28 cellular contexts compared by ENCODE assay signal in genomic region chr10:60465801-60466200, GRCh38.
DNase-seq lines count a peak whose midpoint lies in the region; ATAC-seq and TF ChIP-seq lines count a peak whose summit lies in the region.
"Had no signal": no experiment of that assay in that cellular context is flagged by ENCODE, and none has a peak within 500 bp of the region (broad histone marks: within the 10 kb centered on the region; RNA-seq: fewer than 3 reads in every experiment).

No MANE protein-coding gene starts in this region.

- no peak overlapping the region for H3K4me3 Mint-ChIP-seq in natural killer cell
- no peak overlapping the region for H3K4me3 Mint-ChIP-seq in activated CD4-positive, alpha-beta memory T cell treated with anti-CD3 and anti-CD28 coated beads, Interleukin-2, amount 10 ng/mL, durations not matched to agents 7 days and 5 days
- H3K4me3 Mint-ChIP-seq: activated CD8-positive, alpha-beta T cell treated with anti-CD3 and anti-CD28 coated beads for 36 hours; dendritic cell treated with granulocyte-macrophage colony-stimulating factor and Interleukin-4, amounts not matched to agents 40 ng/mL and 50 ng/mL, for 4 days; natural killer cell treated with Interleukin-12 subunit alpha and Interleukin-12 subunit beta and Interleukin-15 and Interleukin-18, amount 100 ng/mL, for 72 hours; type B pancreatic cell had no signal

- no peak for TF ChIP-seq CTCF in Panc1 (IDR thresholded peaks at IDR 0.05)
- TF ChIP-seq CTCF in osteoblast (IDR thresholded peaks at IDR 0.05; ENCODE audit: extremely low read depth, low read depth, low read length) = no peak
- no peak for TF ChIP-seq CTCF in natural killer cell (IDR thresholded peaks at IDR 0.05)

- no peak overlapping the region for H3K4me3 ChIP-seq in Panc1 (ENCODE audit: low read depth in 2 of 2, low read length in 2 of 2)
- H3K4me3 ChIP-seq in osteoblast (ENCODE audit: insufficient read depth, low read length) = no peak overlapping the region
- H3K4me3 ChIP-seq: BLaER1, heart left ventricle, lower lobe of right lung, ovary, SJSA1, spleen had no signal

- DNase-seq in ELR (ENCODE audit: low read depth) = peak; percentile 44
- no peak for DNase-seq in Panc1 (ENCODE audit: low read depth, low spot score)
- DNase-seq in epithelial cell of prostate (ENCODE audit: low read depth, low spot score) = no peak
- DNase-seq in osteoblast (ENCODE audit: insufficient read length, low spot score, missing footprints) = peak; percentile 79
- DNase-seq in natural killer cell = no peak
- no peak for DNase-seq in SHP77 (lab: John Stamatoyannopoulos, UW)
- DNase-seq in activated CD4-positive, alpha-beta memory T cell treated with anti-CD3 and anti-CD28 coated beads, Interleukin-2, amount 10 ng/mL, durations not matched to agents 7 days and 5 days = no peak
- DNase-seq: ACHN; activated CD4-positive, CD25-positive, alpha-beta regulatory T cell treated with anti-CD3 and anti-CD28 coated beads, Interleukin-2, amount 50 U/mL, for 72 hours; activated CD8-positive, alpha-beta T cell treated with anti-CD3 and anti-CD28 coated beads for 36 hours; caudate nucleus; heart left ventricle; kidney glomerular epithelial cell; lower lobe of right lung; MV-4-11; NCI-H1930; ovary; spleen; stimulated activated CD4-positive, alpha-beta T cell treated with anti-CD3 and anti-CD28 coated beads, Interleukin-2, amount 100 ng/mL, for 48 hours had no signal

- ATAC-seq in Panc1 (no peak), natural killer cell (no peak), GM21526 (IDR thresholded peaks at IDR 0.05; ENCODE audit: low FRiP score, unreplicated experiment) (no peak)
- ATAC-seq: activated CD8-positive, alpha-beta T cell treated with anti-CD3 and anti-CD28 coated beads for 36 hours; activated naive CD4-positive, alpha-beta T cell treated with anti-CD3 and anti-CD28 coated beads, Interleukin-2, amount 50 U/mL, for 72 hours; heart left ventricle; lower lobe of right lung; natural killer cell treated with Interleukin-12 subunit alpha and Interleukin-12 subunit beta and Interleukin-15 and Interleukin-18, amount 100 ng/mL, for 72 hours had no signal

- no peaks in the 10 kb centered on the region for H3K36me3 ChIP-seq in Panc1 (ENCODE audit: control insufficient read depth, insufficient read depth, low read length)
- H3K36me3 ChIP-seq in osteoblast (ENCODE audit: insufficient read depth, low read length) = no peaks in the 10 kb centered on the region
- H3K36me3 ChIP-seq: BLaER1, heart left ventricle, lower lobe of right lung, ovary, SJSA1, spleen had no signal

- H3K4me1 ChIP-seq in Panc1 (ENCODE audit: control insufficient read depth, insufficient read depth, low read length) (peaks cover 6% of the 10 kb centered on the region; the same call in 1 of the 2 replicates), osteoblast (ENCODE audit: insufficient read depth, low read length) (peaks cover 21% of the 10 kb centered on the region)
- H3K4me1 ChIP-seq: BLaER1, lower lobe of right lung had no signal

- H3K9me3 ChIP-seq in Panc1 (ENCODE audit: control insufficient read depth, insufficient read depth, low read depth, low read length) (no peaks in the 10 kb centered on the region), osteoblast (ENCODE audit: low read depth, low read length) (no peaks in the 10 kb centered on the region)
- H3K9me3 ChIP-seq: BLaER1, heart left ventricle, lower lobe of right lung, ovary, SJSA1, spleen had no signal

- POLR2A ChIA-PET in Panc1 (lab: Charles Lee) = interaction anchor here (0.7 kb wide), 1 partner anchor 40 kb away, joined by 17 read pairs; no protein-coding TSS in a partner anchor
- POLR2A ChIA-PET in activated CD4-positive, alpha-beta memory T cell treated with anti-CD3 and anti-CD28 coated beads, Interleukin-2, amount 10 ng/mL, durations not matched to agents 7 days and 5 days (lab: Charles Lee) = no interaction called here

- H4K20me1 ChIP-seq in osteoblast (ENCODE audit: insufficient read depth, low read length) = no peaks in the 10 kb centered on the region
- H4K20me1 ChIP-seq: BLaER1 had no signal

- H3K36me3 Mint-ChIP-seq in natural killer cell = no peaks in the 10 kb centered on the region
- H3K36me3 Mint-ChIP-seq in activated CD4-positive, alpha-beta memory T cell treated with anti-CD3 and anti-CD28 coated beads, Interleukin-2, amount 10 ng/mL, durations not matched to agents 7 days and 5 days (ENCODE audit: low read depth) = no peaks in the 10 kb centered on the region
- H3K36me3 Mint-ChIP-seq: natural killer cell treated with Interleukin-12 subunit alpha and Interleukin-12 subunit beta and Interleukin-15 and Interleukin-18, amount 100 ng/mL, for 72 hours; type B pancreatic cell had no signal

- in situ Hi-C loops in Panc1 (cut with HindIII; ENCODE audit: low pct_unique_long_range_greater_than_20kb, low sequenced_read_pairs) = no loop called here

- H3K9me3 Mint-ChIP-seq in natural killer cell = no peaks in the 10 kb centered on the region
- H3K9me3 Mint-ChIP-seq in activated CD4-positive, alpha-beta memory T cell treated with anti-CD3 and anti-CD28 coated beads, Interleukin-2, amount 10 ng/mL, durations not matched to agents 7 days and 5 days = no peaks in the 10 kb centered on the region
- H3K9me3 Mint-ChIP-seq: activated CD8-positive, alpha-beta T cell treated with anti-CD3 and anti-CD28 coated beads for 36 hours; activated naive CD4-positive, alpha-beta T cell treated with anti-CD3 and anti-CD28 coated beads, Interleukin-2, amount 50 U/mL, for 72 hours; activated T-helper 2 cell treated with anti-CD3 and anti-CD28 coated beads, Interferon-gamma antibody, Interleukin-2, Interleukin-4, amounts not matched to agents 10 μg/mL and 5 μg/mL and 100 μg/mL, durations not matched to agents 14 hours and 24 hours and 36 hours; dendritic cell treated with granulocyte-macrophage colony-stimulating factor and Interleukin-4, amounts not matched to agents 40 ng/mL and 50 ng/mL, for 4 days; natural killer cell treated with Interleukin-12 subunit alpha and Interleukin-12 subunit beta and Interleukin-15 and Interleukin-18, amount 100 ng/mL, for 72 hours; type B pancreatic cell had no signal

- H2AFZ ChIP-seq in osteoblast (ENCODE audit: low read length) = peak overlapping the region; percentile 28

- H3K27me3 ChIP-seq in Panc1 (ENCODE audit: control insufficient read depth, insufficient read depth, low read length) = no peaks in the 10 kb centered on the region
- no peaks in the 10 kb centered on the region for H3K27me3 ChIP-seq in osteoblast (ENCODE audit: insufficient read depth, low read length)
- H3K27me3 ChIP-seq: BLaER1, heart left ventricle, ovary, SJSA1, spleen had no signal

- no peak overlapping the region for H3K27ac Mint-ChIP-seq in natural killer cell
- no peak overlapping the region for H3K27ac Mint-ChIP-seq in activated CD4-positive, alpha-beta memory T cell treated with anti-CD3 and anti-CD28 coated beads, Interleukin-2, amount 10 ng/mL, durations not matched to agents 7 days and 5 days
- H3K27ac Mint-ChIP-seq: activated CD8-positive, alpha-beta T cell treated with anti-CD3 and anti-CD28 coated beads for 36 hours; activated naive CD4-positive, alpha-beta T cell treated with anti-CD3 and anti-CD28 coated beads, Interleukin-2, amount 50 U/mL, for 72 hours; activated T-helper 2 cell treated with anti-CD3 and anti-CD28 coated beads, Interferon-gamma antibody, Interleukin-2, Interleukin-4, amounts not matched to agents 10 μg/mL and 5 μg/mL and 100 μg/mL, durations not matched to agents 14 hours and 24 hours and 36 hours; dendritic cell treated with granulocyte-macrophage colony-stimulating factor and Interleukin-4, amounts not matched to agents 40 ng/mL and 50 ng/mL, for 4 days; natural killer cell treated with Interleukin-12 subunit alpha and Interleukin-12 subunit beta and Interleukin-15 and Interleukin-18, amount 100 ng/mL, for 72 hours; type B pancreatic cell had no signal

- H3K4me1 Mint-ChIP-seq in natural killer cell = no peaks in the 10 kb centered on the region
- H3K4me1 Mint-ChIP-seq in activated CD4-positive, alpha-beta memory T cell treated with anti-CD3 and anti-CD28 coated beads, Interleukin-2, amount 10 ng/mL, durations not matched to agents 7 days and 5 days = no peaks in the 10 kb centered on the region

- peak overlapping the region; percentile 1 for H3K4me2 ChIP-seq in osteoblast (ENCODE audit: insufficient read depth, low read length)
- H3K4me2 ChIP-seq: BLaER1 had no signal

- CTCF ChIA-PET in Panc1 (lab: Charles Lee) = no interaction called here
- CTCF ChIA-PET in activated CD4-positive, alpha-beta memory T cell treated with anti-CD3 and anti-CD28 coated beads, Interleukin-2, amount 10 ng/mL, durations not matched to agents 7 days and 5 days (lab: Charles Lee) = interaction anchor here (0.5 kb wide), 1 partner anchor 654 kb away, joined by 3 read pairs; no protein-coding TSS in a partner anchor

- peak overlapping the region; percentile 73; the same call in 1 of the 2 replicates for H3K27ac ChIP-seq in Panc1 (ENCODE audit: low read length)
- peak overlapping the region; percentile 50 for H3K27ac ChIP-seq in epithelial cell of prostate
- no peak overlapping the region for H3K27ac ChIP-seq in osteoblast (ENCODE audit: low read depth, low read length)
- H3K27ac ChIP-seq: BLaER1, heart left ventricle, KMS-11, lower lobe of right lung, ovary, SJSA1, spleen had no signal

- no TSS peak for BruUV-seq in Panc1 (replicated peaks; lab: Mats Ljungman, UMichigan)

- intact Hi-C loops in Panc1 (cut with micrococcal nuclease; ENCODE audit: unreplicated experiment) = no loop called here
- intact Hi-C loops in natural killer cell (cut with micrococcal nuclease) = no loop called here

- H3K79me2 ChIP-seq in osteoblast (ENCODE audit: insufficient read depth, low read length) = no peaks in the 10 kb centered on the region

- no peaks in the 10 kb centered on the region for H3K27me3 Mint-ChIP-seq in natural killer cell (ENCODE audit: low read depth in 2 of 2)
- H3K27me3 Mint-ChIP-seq in activated CD4-positive, alpha-beta memory T cell treated with anti-CD3 and anti-CD28 coated beads, Interleukin-2, amount 10 ng/mL, durations not matched to agents 7 days and 5 days = no peaks in the 10 kb centered on the region
- H3K27me3 Mint-ChIP-seq: activated CD8-positive, alpha-beta T cell treated with anti-CD3 and anti-CD28 coated beads for 36 hours; dendritic cell treated with granulocyte-macrophage colony-stimulating factor and Interleukin-4, amounts not matched to agents 40 ng/mL and 50 ng/mL, for 4 days; natural killer cell treated with Interleukin-12 subunit alpha and Interleukin-12 subunit beta and Interleukin-15 and Interleukin-18, amount 100 ng/mL, for 72 hours; type B pancreatic cell had no signal

Comparison
In these comparisons a context has a peak if more than half of its experiments do, and no peak if none do; other contexts are left out.
1. DNase-seq: peak in ELR (single experiment) and osteoblast (single experiment); none in Panc1 (single experiment), epithelial cell of prostate (single experiment), natural killer cell (single experiment), SHP77 (0 of 2) and activated CD4-positive, alpha-beta memory T cell treated with anti-CD3 and anti-CD28 coated beads, Interleukin-2, amount 10 ng/mL, durations not matched to agents 7 days and 5 days (single experiment).